In genomic region chr22:19991645-19992451, GRCh38 we compare ENCODE assay signal across 1 cellular context.
TF ChIP-seq lines count a peak whose summit lies in the region.

No MANE protein-coding gene starts in this region.

TF ChIP-seq in HepG2, 621 proteins besides CTCF, POLR2A, EP300 and RAD21:
- TF ChIP-seq ZKSCAN8 (CRISPR knock-in tag; IDR thresholded peaks at IDR 0.05; ENCODE audit: borderline replicate concordance): no peak
- no peak for TF ChIP-seq UBTF (CRISPR knock-in tag; IDR thresholded peaks at IDR 0.05)
- no peak for TF ChIP-seq ZNF282 (IDR thresholded peaks at IDR 0.05; ENCODE audit: partially characterized antibody)
- no peak for TF ChIP-seq GATAD2A (CRISPR knock-in tag; IDR thresholded peaks at IDR 0.05)
- no peak for TF ChIP-seq ZNF224 (CRISPR knock-in tag; IDR thresholded peaks at IDR 0.05)
- TF ChIP-seq MIER2 (CRISPR knock-in tag; IDR thresholded peaks at IDR 0.05): no peak
- no peak for TF ChIP-seq KMT2B (CRISPR knock-in tag; IDR thresholded peaks at IDR 0.05)
- TF ChIP-seq HNF1B (CRISPR knock-in tag; IDR thresholded peaks at IDR 0.05): no peak
- TF ChIP-seq HDAC2 (CRISPR knock-in tag; IDR thresholded peaks at IDR 0.05): no peak
